ENCODE assay signal across 18 cellular contexts in genomic region chr10:131774618-131775443, GRCh38.
DNase-seq lines count a peak whose midpoint lies in the region; ATAC-seq, FAIRE-seq and TF ChIP-seq lines count a peak whose summit lies in the region.
"Had no signal": no experiment of that assay in that cellular context is flagged by ENCODE, and none has a peak within 500 bp of the region (broad histone marks: within the 10 kb centered on the region; RNA-seq: fewer than 3 reads in every experiment).

No MANE protein-coding gene starts in this region.

- H3K27me3 Mint-ChIP-seq in natural killer cell treated with Interleukin-12 subunit alpha and Interleukin-12 subunit beta and Interleukin-15 and Interleukin-18, amount 100 ng/mL, for 72 hours: peaks cover 0 to 2% of the 10 kb centered on the region in 2 donors
- peaks cover 0 to 2% of the 10 kb centered on the region in 2 donors for H3K27me3 Mint-ChIP-seq in natural killer cell (ENCODE audit: low read depth in 2 of 2)
- no peaks in the 10 kb centered on the region for H3K27me3 Mint-ChIP-seq in activated naive CD4-positive, alpha-beta T cell treated with anti-CD3 and anti-CD28 coated beads for 36 hours (ENCODE audit: low read depth)

- peaks cover 7 to 27% of the 10 kb centered on the region in 2 donors for H3K9me3 ChIP-seq in kidney (ENCODE audit: control insufficient read depth in 1 of 2, low read length in 2 of 2)
- H3K9me3 ChIP-seq in osteoblast (ENCODE audit: low read depth, low read length): peaks cover 3% of the 10 kb centered on the region
- peaks cover 0 to 35% (median 22%) of the 10 kb centered on the region in 12 donors for H3K9me3 ChIP-seq in heart left ventricle
- H3K9me3 ChIP-seq in left lung: peaks cover 0 to 41% of the 10 kb centered on the region in 2 donors
- H3K9me3 ChIP-seq in right lobe of liver: peaks cover 0 to 8% (median 0%) of the 10 kb centered on the region in 4 donors

- intact Hi-C loops in natural killer cell (cut with micrococcal nuclease): no loop called here
- intact Hi-C loops in kidney (cut with DNase I): no loop called here
- intact Hi-C loops in heart left ventricle (cut with DNase I): no loop called here
- intact Hi-C loops in left lung (cut with DNase I): no loop called here
- intact Hi-C loops in right lobe of liver (cut with DNase I): no loop called here
- intact Hi-C loops in activated naive CD4-positive, alpha-beta T cell treated with anti-CD3 and anti-CD28 coated beads for 36 hours (cut with micrococcal nuclease): no loop called here

- peaks cover 19% of the 10 kb centered on the region for H3K36me3 Mint-ChIP-seq in natural killer cell treated with Interleukin-12 subunit alpha and Interleukin-12 subunit beta and Interleukin-15 and Interleukin-18, amount 100 ng/mL, for 72 hours
- peaks cover 9% of the 10 kb centered on the region for H3K36me3 Mint-ChIP-seq in natural killer cell
- H3K36me3 Mint-ChIP-seq in activated naive CD4-positive, alpha-beta T cell treated with anti-CD3 and anti-CD28 coated beads for 36 hours (ENCODE audit: low read depth): peaks cover 1% of the 10 kb centered on the region

- no peak overlapping the region for H3K4me2 ChIP-seq in osteoblast (ENCODE audit: insufficient read depth, low read length)

- no peak for TF ChIP-seq POLR2A in heart left ventricle (IDR thresholded peaks at IDR 0.05)
- no peak for TF ChIP-seq POLR2A in right lobe of liver (IDR thresholded peaks at IDR 0.05)

- H3K27ac Mint-ChIP-seq in natural killer cell treated with Interleukin-12 subunit alpha and Interleukin-12 subunit beta and Interleukin-15 and Interleukin-18, amount 100 ng/mL, for 72 hours: no peak overlapping the region
- no peak overlapping the region for H3K27ac Mint-ChIP-seq in natural killer cell
- H3K27ac Mint-ChIP-seq in activated naive CD4-positive, alpha-beta T cell treated with anti-CD3 and anti-CD28 coated beads for 36 hours: no peak overlapping the region

- no peaks in the 10 kb centered on the region for H3K79me2 ChIP-seq in osteoblast (ENCODE audit: insufficient read depth, low read length)

- H3K36me3 ChIP-seq in kidney (ENCODE audit: control insufficient read depth in 1 of 2, insufficient read depth in 2 of 2, low read length in 2 of 2) (no peaks in the 10 kb centered on the region), osteoblast (ENCODE audit: insufficient read depth, low read length) (no peaks in the 10 kb centered on the region), heart left ventricle (no peaks in the 10 kb centered on the region), left lung (no peaks in the 10 kb centered on the region), right lobe of liver (no peaks in the 10 kb centered on the region)

- H3K4me3 ChIP-seq in kidney (ENCODE audit: low read length in 2 of 2) (no peak overlapping the region), osteoblast (ENCODE audit: insufficient read depth, low read length) (no peak overlapping the region), heart left ventricle (no peak overlapping the region), left lung (no peak overlapping the region), right lobe of liver (no peak overlapping the region)

- no peaks in the 10 kb centered on the region for H3K4me1 Mint-ChIP-seq in natural killer cell treated with Interleukin-12 subunit alpha and Interleukin-12 subunit beta and Interleukin-15 and Interleukin-18, amount 100 ng/mL, for 72 hours (ENCODE audit: low read depth in 2 of 2)
- H3K4me1 Mint-ChIP-seq in natural killer cell: no peaks in the 10 kb centered on the region
- no peaks in the 10 kb centered on the region for H3K4me1 Mint-ChIP-seq in activated naive CD4-positive, alpha-beta T cell treated with anti-CD3 and anti-CD28 coated beads for 36 hours (ENCODE audit: low read depth)

- H3K9ac ChIP-seq in kidney (ENCODE audit: low read length in 2 of 2): no peak overlapping the region

- peak; percentile 26 for DNase-seq in natural killer cell treated with Interleukin-12 subunit alpha and Interleukin-12 subunit beta and Interleukin-15 and Interleukin-18, amount 100 ng/mL, for 72 hours (ENCODE audit: low spot score)
- DNase-seq in natural killer cell (no peak), kidney (peak; percentile 60), osteoblast (ENCODE audit: insufficient read length, low spot score, missing footprints) (peak; percentile 45), heart left ventricle (no peak), left lung (no peak), right lobe of liver (no peak)
- no peak for DNase-seq in activated naive CD4-positive, alpha-beta T cell treated with anti-CD3 and anti-CD28 coated beads for 36 hours
- DNase-seq: C1 segment of cervical spinal cord, DMS79 treated with DMSO at 0.1 percent for 48 hours, HCEC 1CT, IMR-90, Karpas-422, NCI-H1105 treated with DMSO at 0.1 percent for 48 hours, NCI-H1694 treated with DMSO at 0.1 percent for 48 hours, NCI-H226, NCI-H526 had no signal

- TF ChIP-seq CTCF in natural killer cell (IDR thresholded peaks at IDR 0.05) (no peak), kidney (IDR thresholded peaks at IDR 0.05; ENCODE audit: borderline replicate concordance, extremely low read depth, insufficient read depth) (no peak), osteoblast (IDR thresholded peaks at IDR 0.05; ENCODE audit: extremely low read depth, low read depth, low read length) (no peak), heart left ventricle (IDR thresholded peaks at IDR 0.05) (no peak), left lung (IDR thresholded peaks at IDR 0.05) (no peak), right lobe of liver (IDR thresholded peaks at IDR 0.05) (no peak)

- no peak for ATAC-seq in natural killer cell treated with Interleukin-12 subunit alpha and Interleukin-12 subunit beta and Interleukin-15 and Interleukin-18, amount 100 ng/mL, for 72 hours
- ATAC-seq in natural killer cell (no peak), heart left ventricle (no peak), left lung (no peak), right lobe of liver (no peak)

- FAIRE-seq in kidney (lab: Jason Lieb, UNC): no peak
- FAIRE-seq: RCC 7860 had no signal

- peaks cover 17% of the 10 kb centered on the region for H3K9me3 Mint-ChIP-seq in natural killer cell treated with Interleukin-12 subunit alpha and Interleukin-12 subunit beta and Interleukin-15 and Interleukin-18, amount 100 ng/mL, for 72 hours
- H3K9me3 Mint-ChIP-seq in natural killer cell: peaks cover 10 to 14% of the 10 kb centered on the region in 2 donors
- peaks cover 31% of the 10 kb centered on the region for H3K9me3 Mint-ChIP-seq in activated naive CD4-positive, alpha-beta T cell treated with anti-CD3 and anti-CD28 coated beads for 36 hours

- H2AFZ ChIP-seq in osteoblast (ENCODE audit: low read length): no peak overlapping the region

- H4K20me1 ChIP-seq in osteoblast (ENCODE audit: insufficient read depth, low read length): no peaks in the 10 kb centered on the region

- H3K27ac ChIP-seq in kidney (ENCODE audit: low read depth in 2 of 2, low read length in 2 of 2) (no peak overlapping the region), osteoblast (ENCODE audit: low read depth, low read length) (no peak overlapping the region), heart left ventricle (no peak overlapping the region), left lung (no peak overlapping the region), right lobe of liver (no peak overlapping the region)

- H3K27me3 ChIP-seq in osteoblast (ENCODE audit: insufficient read depth, low read length): no peaks in the 10 kb centered on the region
- peaks cover 0 to 4% (median 0%) of the 10 kb centered on the region in 9 donors for H3K27me3 ChIP-seq in heart left ventricle
- peaks cover 0 to 30% of the 10 kb centered on the region in 2 donors for H3K27me3 ChIP-seq in left lung
- H3K27me3 ChIP-seq in right lobe of liver: no peaks in the 10 kb centered on the region

- no peak overlapping the region for H3K4me3 Mint-ChIP-seq in natural killer cell treated with Interleukin-12 subunit alpha and Interleukin-12 subunit beta and Interleukin-15 and Interleukin-18, amount 100 ng/mL, for 72 hours
- H3K4me3 Mint-ChIP-seq in natural killer cell: no peak overlapping the region
- H3K4me3 Mint-ChIP-seq in activated naive CD4-positive, alpha-beta T cell treated with anti-CD3 and anti-CD28 coated beads for 36 hours: no peak overlapping the region

- WGBS in heart left ventricle, 4 donors: 76 to 83% (median 82%) methylated on average over 22 to 23 of the region's 23 CpGs
- 96% methylated on average over 4 of the region's 23 CpGs for WGBS in right lobe of liver (ENCODE audit: insufficient coverage, low coverage, low lambda C conversion rate, missing lambda C conversion rate)

- H3K4me1 ChIP-seq in kidney (ENCODE audit: control insufficient read depth in 1 of 2, insufficient read depth in 1 of 2, low read depth in 1 of 2, low read length in 2 of 2): no peaks in the 10 kb centered on the region
- no peaks in the 10 kb centered on the region for H3K4me1 ChIP-seq in osteoblast (ENCODE audit: insufficient read depth, low read length)
- no peaks in the 10 kb centered on the region for H3K4me1 ChIP-seq in heart left ventricle
- no peaks in the 10 kb centered on the region for H3K4me1 ChIP-seq in left lung
- no peaks in the 10 kb centered on the region for H3K4me1 ChIP-seq in right lobe of liver

- CTCF ChIA-PET in activated naive CD4-positive, alpha-beta T cell treated with anti-CD3 and anti-CD28 coated beads for 36 hours (lab: Charles Lee): no interaction called here

Comparison
In these comparisons a context has a peak if more than half of its experiments do, and no peak if none do; other contexts are left out.
1. DNase-seq: peak in natural killer cell treated with Interleukin-12 subunit alpha and Interleukin-12 subunit beta and Interleukin-15 and Interleukin-18, amount 100 ng/mL, for 72 hours (single experiment), kidney (single experiment) and osteoblast (single experiment); none in natural killer cell (single experiment), heart left ventricle (0 of 5), left lung (0 of 2), right lobe of liver (0 of 3) and activated naive CD4-positive, alpha-beta T cell treated with anti-CD3 and anti-CD28 coated beads for 36 hours (single experiment).